ENCODE assay signal across 1 cellular context in the genomic region with DNA sequence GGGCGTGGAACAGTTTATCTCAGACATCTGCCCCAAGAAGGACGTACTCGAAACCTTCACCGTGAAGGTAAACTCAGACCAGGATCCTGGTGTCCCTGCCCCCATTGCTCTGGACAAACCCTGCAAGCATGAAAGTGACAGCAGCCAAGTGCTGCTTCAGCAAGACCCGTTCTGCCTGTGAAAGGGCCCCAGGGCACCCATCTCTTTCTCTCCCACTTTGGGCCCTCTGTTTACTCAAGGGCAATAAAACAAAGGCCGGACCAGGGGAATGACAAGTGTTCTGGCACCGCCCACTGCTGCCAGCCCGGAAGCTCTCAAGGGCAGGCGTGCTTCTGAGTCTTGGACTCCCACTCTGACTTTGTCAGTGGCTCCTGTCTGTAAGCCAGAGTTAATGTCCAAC.
TF ChIP-seq lines count a peak whose summit lies in the region.

No MANE protein-coding gene starts in this region.

TF ChIP-seq in HepG2, 621 proteins besides CTCF, POLR2A, EP300 and RAD21 (continued from another document and continues in another):
- peak; percentile 91 for TF ChIP-seq HIC2 (CRISPR knock-in tag; IDR thresholded peaks at IDR 0.05; ENCODE audit: low read depth)
- TF ChIP-seq, protein P1, sequence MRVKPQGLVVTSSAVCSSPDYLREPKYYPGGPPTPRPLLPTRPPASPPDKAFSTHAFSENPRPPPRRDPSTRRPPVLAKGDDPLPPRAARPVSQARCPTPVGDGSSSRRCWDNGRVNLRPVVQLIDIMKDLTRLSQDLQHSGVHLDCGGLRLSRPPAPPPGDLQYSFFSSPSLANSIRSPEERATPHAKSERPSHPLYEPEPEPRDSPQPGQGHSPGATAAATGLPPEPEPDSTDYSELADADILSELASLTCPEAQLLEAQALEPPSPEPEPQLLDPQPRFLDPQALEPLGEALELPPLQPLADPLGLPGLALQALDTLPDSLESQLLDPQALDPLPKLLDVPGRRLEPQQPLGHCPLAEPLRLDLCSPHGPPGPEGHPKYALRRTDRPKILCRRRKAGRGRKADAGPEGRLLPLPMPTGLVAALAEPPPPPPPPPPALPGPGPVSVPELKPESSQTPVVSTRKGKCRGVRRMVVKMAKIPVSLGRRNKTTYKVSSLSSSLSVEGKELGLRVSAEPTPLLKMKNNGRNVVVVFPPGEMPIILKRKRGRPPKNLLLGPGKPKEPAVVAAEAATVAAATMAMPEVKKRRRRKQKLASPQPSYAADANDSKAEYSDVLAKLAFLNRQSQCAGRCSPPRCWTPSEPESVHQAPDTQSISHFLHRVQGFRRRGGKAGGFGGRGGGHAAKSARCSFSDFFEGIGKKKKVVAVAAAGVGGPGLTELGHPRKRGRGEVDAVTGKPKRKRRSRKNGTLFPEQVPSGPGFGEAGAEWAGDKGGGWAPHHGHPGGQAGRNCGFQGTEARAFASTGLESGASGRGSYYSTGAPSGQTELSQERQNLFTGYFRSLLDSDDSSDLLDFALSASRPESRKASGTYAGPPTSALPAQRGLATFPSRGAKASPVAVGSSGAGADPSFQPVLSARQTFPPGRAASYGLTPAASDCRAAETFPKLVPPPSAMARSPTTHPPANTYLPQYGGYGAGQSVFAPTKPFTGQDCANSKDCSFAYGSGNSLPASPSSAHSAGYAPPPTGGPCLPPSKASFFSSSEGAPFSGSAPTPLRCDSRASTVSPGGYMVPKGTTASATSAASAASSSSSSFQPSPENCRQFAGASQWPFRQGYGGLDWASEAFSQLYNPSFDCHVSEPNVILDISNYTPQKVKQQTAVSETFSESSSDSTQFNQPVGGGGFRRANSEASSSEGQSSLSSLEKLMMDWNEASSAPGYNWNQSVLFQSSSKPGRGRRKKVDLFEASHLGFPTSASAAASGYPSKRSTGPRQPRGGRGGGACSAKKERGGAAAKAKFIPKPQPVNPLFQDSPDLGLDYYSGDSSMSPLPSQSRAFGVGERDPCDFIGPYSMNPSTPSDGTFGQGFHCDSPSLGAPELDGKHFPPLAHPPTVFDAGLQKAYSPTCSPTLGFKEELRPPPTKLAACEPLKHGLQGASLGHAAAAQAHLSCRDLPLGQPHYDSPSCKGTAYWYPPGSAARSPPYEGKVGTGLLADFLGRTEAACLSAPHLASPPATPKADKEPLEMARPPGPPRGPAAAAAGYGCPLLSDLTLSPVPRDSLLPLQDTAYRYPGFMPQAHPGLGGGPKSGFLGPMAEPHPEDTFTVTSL (CRISPR knock-in tag; IDR thresholded peaks at IDR 0.05; ENCODE audit: borderline replicate concordance): no peak
- TF ChIP-seq ZNF562 (CRISPR knock-in tag; IDR thresholded peaks at IDR 0.05; ENCODE audit: borderline replicate concordance): no peak
- TF ChIP-seq ZSCAN30 (CRISPR knock-in tag; IDR thresholded peaks at IDR 0.05): no peak
- TF ChIP-seq ZNF691 (CRISPR knock-in tag; IDR thresholded peaks at IDR 0.05; ENCODE audit: borderline replicate concordance, low read depth): 0 out of 2 replicates have a peak, but pooled peaks have one; percentile 37
- TF ChIP-seq TARDBP (CRISPR knock-in tag; IDR thresholded peaks at IDR 0.05): no peak
- TF ChIP-seq TFDP2 (CRISPR knock-in tag; IDR thresholded peaks at IDR 0.05): no peak
- TF ChIP-seq IRX3 (CRISPR knock-in tag; IDR thresholded peaks at IDR 0.05; ENCODE audit: borderline replicate concordance, low read depth): no peak
- TF ChIP-seq FOXP4 (CRISPR knock-in tag; IDR thresholded peaks at IDR 0.05): peak; percentile 51; the same call in 1 of the 2 replicates
- TF ChIP-seq, protein P2, sequence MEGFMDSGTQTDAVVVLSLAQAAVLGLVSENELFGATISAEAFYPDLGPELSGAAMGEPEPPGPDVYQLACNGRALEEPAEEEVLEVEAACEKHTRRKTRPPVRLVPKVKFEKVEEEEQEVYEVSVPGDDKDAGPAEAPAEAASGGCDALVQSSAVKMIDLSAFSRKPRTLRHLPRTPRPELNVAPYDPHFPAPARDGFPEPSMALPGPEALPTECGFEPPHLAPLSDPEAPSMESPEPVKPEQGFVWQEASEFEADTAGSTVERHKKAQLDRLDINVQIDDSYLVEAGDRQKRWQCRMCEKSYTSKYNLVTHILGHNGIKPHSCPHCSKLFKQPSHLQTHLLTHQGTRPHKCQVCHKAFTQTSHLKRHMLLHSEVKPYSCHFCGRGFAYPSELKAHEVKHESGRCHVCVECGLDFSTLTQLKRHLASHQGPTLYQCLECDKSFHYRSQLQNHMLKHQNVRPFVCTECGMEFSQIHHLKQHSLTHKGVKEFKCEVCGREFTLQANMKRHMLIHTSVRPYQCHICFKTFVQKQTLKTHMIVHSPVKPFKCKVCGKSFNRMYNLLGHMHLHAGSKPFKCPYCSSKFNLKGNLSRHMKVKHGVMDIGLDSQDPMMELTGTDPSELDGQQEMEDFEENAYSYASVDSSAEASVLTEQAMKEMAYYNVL (CRISPR knock-in tag; IDR thresholded peaks at IDR 0.05; ENCODE audit: borderline replicate concordance): no peak
- TF ChIP-seq ARNT2 (CRISPR knock-in tag; IDR thresholded peaks at IDR 0.05; ENCODE audit: low read depth): no peak
- no peak for TF ChIP-seq REST (IDR thresholded peaks at IDR 0.05; ENCODE audit: borderline replicate concordance in 1 of 2, low read depth in 1 of 2, low read length in 2 of 2)
- 0 out of 2 replicates have a peak, but pooled peaks have one; percentile 39 for TF ChIP-seq ZFX (CRISPR knock-in tag; IDR thresholded peaks at IDR 0.05; ENCODE audit: low read depth)
- TF ChIP-seq SP4 (CRISPR knock-in tag; IDR thresholded peaks at IDR 0.05): no peak
- no peak for TF ChIP-seq ZNF121 (CRISPR knock-in tag; IDR thresholded peaks at IDR 0.05)
- TF ChIP-seq, protein P3, sequence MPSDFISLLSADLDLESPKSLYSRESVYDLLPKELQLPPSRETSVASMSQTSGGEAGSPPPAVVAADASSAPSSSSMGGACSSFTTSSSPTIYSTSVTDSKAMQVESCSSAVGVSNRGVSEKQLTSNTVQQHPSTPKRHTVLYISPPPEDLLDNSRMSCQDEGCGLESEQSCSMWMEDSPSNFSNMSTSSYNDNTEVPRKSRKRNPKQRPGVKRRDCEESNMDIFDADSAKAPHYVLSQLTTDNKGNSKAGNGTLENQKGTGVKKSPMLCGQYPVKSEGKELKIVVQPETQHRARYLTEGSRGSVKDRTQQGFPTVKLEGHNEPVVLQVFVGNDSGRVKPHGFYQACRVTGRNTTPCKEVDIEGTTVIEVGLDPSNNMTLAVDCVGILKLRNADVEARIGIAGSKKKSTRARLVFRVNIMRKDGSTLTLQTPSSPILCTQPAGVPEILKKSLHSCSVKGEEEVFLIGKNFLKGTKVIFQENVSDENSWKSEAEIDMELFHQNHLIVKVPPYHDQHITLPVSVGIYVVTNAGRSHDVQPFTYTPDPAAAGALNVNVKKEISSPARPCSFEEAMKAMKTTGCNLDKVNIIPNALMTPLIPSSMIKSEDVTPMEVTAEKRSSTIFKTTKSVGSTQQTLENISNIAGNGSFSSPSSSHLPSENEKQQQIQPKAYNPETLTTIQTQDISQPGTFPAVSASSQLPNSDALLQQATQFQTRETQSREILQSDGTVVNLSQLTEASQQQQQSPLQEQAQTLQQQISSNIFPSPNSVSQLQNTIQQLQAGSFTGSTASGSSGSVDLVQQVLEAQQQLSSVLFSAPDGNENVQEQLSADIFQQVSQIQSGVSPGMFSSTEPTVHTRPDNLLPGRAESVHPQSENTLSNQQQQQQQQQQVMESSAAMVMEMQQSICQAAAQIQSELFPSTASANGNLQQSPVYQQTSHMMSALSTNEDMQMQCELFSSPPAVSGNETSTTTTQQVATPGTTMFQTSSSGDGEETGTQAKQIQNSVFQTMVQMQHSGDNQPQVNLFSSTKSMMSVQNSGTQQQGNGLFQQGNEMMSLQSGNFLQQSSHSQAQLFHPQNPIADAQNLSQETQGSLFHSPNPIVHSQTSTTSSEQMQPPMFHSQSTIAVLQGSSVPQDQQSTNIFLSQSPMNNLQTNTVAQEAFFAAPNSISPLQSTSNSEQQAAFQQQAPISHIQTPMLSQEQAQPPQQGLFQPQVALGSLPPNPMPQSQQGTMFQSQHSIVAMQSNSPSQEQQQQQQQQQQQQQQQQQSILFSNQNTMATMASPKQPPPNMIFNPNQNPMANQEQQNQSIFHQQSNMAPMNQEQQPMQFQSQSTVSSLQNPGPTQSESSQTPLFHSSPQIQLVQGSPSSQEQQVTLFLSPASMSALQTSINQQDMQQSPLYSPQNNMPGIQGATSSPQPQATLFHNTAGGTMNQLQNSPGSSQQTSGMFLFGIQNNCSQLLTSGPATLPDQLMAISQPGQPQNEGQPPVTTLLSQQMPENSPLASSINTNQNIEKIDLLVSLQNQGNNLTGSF (CRISPR knock-in tag; IDR thresholded peaks at IDR 0.05): no peak
- no peak for TF ChIP-seq DR1 (CRISPR knock-in tag; IDR thresholded peaks at IDR 0.05)
- no peak for TF ChIP-seq NFKBIZ (CRISPR knock-in tag; IDR thresholded peaks at IDR 0.05)
- TF ChIP-seq ZNF431 (CRISPR knock-in tag; IDR thresholded peaks at IDR 0.05; ENCODE audit: borderline replicate concordance, low read depth): no peak
- no peak for TF ChIP-seq SMAD1 (CRISPR knock-in tag; IDR thresholded peaks at IDR 0.05; ENCODE audit: borderline replicate concordance, low read depth)
- peak; percentile 44; the same call in 1 of the 2 replicates for TF ChIP-seq HDAC2 (CRISPR knock-in tag; IDR thresholded peaks at IDR 0.05)
- TF ChIP-seq SMARCE1 (IDR thresholded peaks at IDR 0.05; ENCODE audit: borderline replicate concordance): no peak
- no peak for TF ChIP-seq CAMTA2 (CRISPR knock-in tag; IDR thresholded peaks at IDR 0.05; ENCODE audit: borderline replicate concordance)
- TF ChIP-seq ZNF773 (CRISPR knock-in tag; IDR thresholded peaks at IDR 0.05; ENCODE audit: borderline replicate concordance): no peak
- TF ChIP-seq, protein P4, sequence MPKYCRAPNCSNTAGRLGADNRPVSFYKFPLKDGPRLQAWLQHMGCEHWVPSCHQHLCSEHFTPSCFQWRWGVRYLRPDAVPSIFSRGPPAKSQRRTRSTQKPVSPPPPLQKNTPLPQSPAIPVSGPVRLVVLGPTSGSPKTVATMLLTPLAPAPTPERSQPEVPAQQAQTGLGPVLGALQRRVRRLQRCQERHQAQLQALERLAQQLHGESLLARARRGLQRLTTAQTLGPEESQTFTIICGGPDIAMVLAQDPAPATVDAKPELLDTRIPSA (CRISPR knock-in tag; IDR thresholded peaks at IDR 0.05; ENCODE audit: borderline replicate concordance): no peak
- no peak for TF ChIP-seq NFYC (CRISPR knock-in tag; IDR thresholded peaks at IDR 0.05)
